Comparison of ENCODE assay signal across 8 cellular contexts in the genomic region with DNA sequence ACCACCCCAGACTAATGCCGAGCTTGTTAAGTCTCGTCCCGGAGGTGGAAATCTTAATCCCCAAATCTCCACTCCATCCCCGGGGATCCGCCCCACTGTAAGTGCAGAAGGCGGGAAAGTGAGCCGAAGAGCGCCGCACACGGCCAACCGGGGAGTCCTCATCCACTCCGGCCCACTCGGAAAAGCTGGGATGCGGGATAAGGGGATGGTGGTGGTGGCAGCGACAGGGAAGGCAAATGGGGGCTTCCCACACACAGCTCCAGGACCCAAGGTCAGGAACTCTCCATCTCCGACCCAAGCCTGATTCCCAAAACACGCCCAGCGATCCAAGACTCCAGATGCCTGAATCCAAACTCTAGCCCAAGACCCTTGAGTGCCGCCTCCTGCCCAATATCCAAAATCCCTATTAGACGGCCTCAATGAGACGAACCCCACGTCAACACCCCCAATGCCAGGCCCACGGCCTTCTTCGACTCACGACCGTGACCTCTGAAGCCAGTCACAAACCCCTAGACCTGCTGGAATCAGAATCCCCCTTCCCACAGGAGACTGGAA. TPM values are rescaled to one million over a fixed set of nuclear protein-coding genes. Genes with fewer than 3 reads are reported as not detected.
DNase-seq lines count a peak whose midpoint lies in the region; ATAC-seq, FAIRE-seq and TF ChIP-seq lines count a peak whose summit lies in the region.

No MANE protein-coding gene starts in this region.

- peak overlapping the region in 20 of 21 experiments; percentile 45 to 94 (median 88) for H3K27ac ChIP-seq in skin epidermis

- no peak for TF ChIP-seq POLR2A in GM12891 (IDR thresholded peaks at IDR 0.05; ENCODE audit: low read depth, low read length)

- no peaks in the 10 kb centered on the region for H3K9me3 Mint-ChIP-seq in activated T-cell treated with anti-CD3 and anti-CD28 coated beads, Interleukin-2, amount 50 U/mL, for 24 hours
- H3K9me3 Mint-ChIP-seq in activated naive CD8-positive, alpha-beta T cell treated with anti-CD3 and anti-CD28 coated beads, Interleukin-2, amount 10 ng/mL, durations not matched to agents 7 days and 5 days, result no peaks in the 10 kb centered on the region

- POLR2A ChIA-PET in activated naive CD8-positive, alpha-beta T cell treated with anti-CD3 and anti-CD28 coated beads, Interleukin-2, amount 10 ng/mL, durations not matched to agents 7 days and 5 days (lab: Charles Lee), result interaction anchor here (0.9 to 5.1 kb wide), 5 partner anchors 12 to 299 kb away, joined by 3 to 38 read pairs (median 15); a partner anchor contains a TSS

- ATAC-seq in activated naive CD8-positive, alpha-beta T cell treated with anti-CD3 and anti-CD28 coated beads, Interleukin-2, amount 10 ng/mL, durations not matched to agents 7 days and 5 days (ENCODE audit: low read depth), result no peak

- peaks cover 50% of the 10 kb centered on the region for H3K36me3 Mint-ChIP-seq in activated T-cell treated with anti-CD3 and anti-CD28 coated beads, Interleukin-2, amount 50 U/mL, for 24 hours (ENCODE audit: low read depth)
- no peaks in the 10 kb centered on the region for H3K36me3 Mint-ChIP-seq in activated naive CD8-positive, alpha-beta T cell treated with anti-CD3 and anti-CD28 coated beads, Interleukin-2, amount 10 ng/mL, durations not matched to agents 7 days and 5 days

- H3K36me3 ChIP-seq in iPS-15b (ENCODE audit: control insufficient read depth, insufficient read depth, low read length), result peaks cover 4% of the 10 kb centered on the region

- no peaks in the 10 kb centered on the region for H3K9me3 ChIP-seq in iPS-15b (ENCODE audit: control insufficient read depth, insufficient read depth, low read length)

- H3K27ac Mint-ChIP-seq in activated T-cell treated with anti-CD3 and anti-CD28 coated beads, Interleukin-2, amount 50 U/mL, for 24 hours, result peak overlapping the region; percentile 98
- H3K27ac Mint-ChIP-seq in activated naive CD8-positive, alpha-beta T cell treated with anti-CD3 and anti-CD28 coated beads, Interleukin-2, amount 10 ng/mL, durations not matched to agents 7 days and 5 days, result peak overlapping the region; percentile 92

- H3K27me3 ChIP-seq in iPS-15b (ENCODE audit: control insufficient read depth, insufficient read depth, low read length), result no peaks in the 10 kb centered on the region

- FAIRE-seq in HTR-8/SVneo (lab: Jason Lieb, UNC) (no peak), GM12891 (lab: Jason Lieb, UNC) (no peak)

- peak overlapping the region; percentile 90 for H3K9ac ChIP-seq in iPS-15b (ENCODE audit: low read depth, low read length)

- H3K27me3 Mint-ChIP-seq in activated T-cell treated with anti-CD3 and anti-CD28 coated beads, Interleukin-2, amount 50 U/mL, for 24 hours, result no peaks in the 10 kb centered on the region
- peaks cover 2% of the 10 kb centered on the region for H3K27me3 Mint-ChIP-seq in activated naive CD8-positive, alpha-beta T cell treated with anti-CD3 and anti-CD28 coated beads, Interleukin-2, amount 10 ng/mL, durations not matched to agents 7 days and 5 days

- no peak for DNase-seq in activated T-cell treated with anti-CD3 and anti-CD28 coated beads, Interleukin-2, amount 50 U/mL, for 24 hours
- no peak for DNase-seq in activated T-cell treated with anti-CD3 and anti-CD28 coated beads, Interleukin-2, amount 50 U/mL, for 1 hour
- peak; percentile 19 for DNase-seq in NAMALWA (ENCODE audit: low spot score)
- DNase-seq in activated naive CD8-positive, alpha-beta T cell treated with anti-CD3 and anti-CD28 coated beads, Interleukin-2, amount 10 ng/mL, durations not matched to agents 7 days and 5 days, result no peak
- DNase-seq in HTR-8/SVneo (ENCODE audit: insufficient read length, low spot score), result no peak
- DNase-seq in GM12891 (ENCODE audit: insufficient read length, low spot score), result no peak

- H3K4me3 ChIP-seq in iPS-15b (ENCODE audit: low read depth, low read length) (peak overlapping the region; percentile 96), skin epidermis (peak overlapping the region; percentile 59 to 94 (median 80))

- peak overlapping the region; percentile 97 for H3K4me3 Mint-ChIP-seq in activated T-cell treated with anti-CD3 and anti-CD28 coated beads, Interleukin-2, amount 50 U/mL, for 24 hours
- H3K4me3 Mint-ChIP-seq in activated naive CD8-positive, alpha-beta T cell treated with anti-CD3 and anti-CD28 coated beads, Interleukin-2, amount 10 ng/mL, durations not matched to agents 7 days and 5 days, result peak overlapping the region; percentile 91

- H3K4me1 ChIP-seq in iPS-15b (ENCODE audit: control insufficient read depth, insufficient read depth, low read length), result peaks cover 4% of the 10 kb centered on the region

- H3K4me1 Mint-ChIP-seq in activated T-cell treated with anti-CD3 and anti-CD28 coated beads, Interleukin-2, amount 50 U/mL, for 24 hours (ENCODE audit: low read depth), result peaks cover 46% of the 10 kb centered on the region
- H3K4me1 Mint-ChIP-seq in activated naive CD8-positive, alpha-beta T cell treated with anti-CD3 and anti-CD28 coated beads, Interleukin-2, amount 10 ng/mL, durations not matched to agents 7 days and 5 days, result peaks cover 38% of the 10 kb centered on the region

TF ChIP-seq in GM12891, 5 proteins besides CTCF, POLR2A, EP300 and RAD21:
- TF ChIP-seq SPI1 (IDR thresholded peaks at IDR 0.05; ENCODE audit: low read depth, low read length) (no peak), POLR2AphosphoS5 (IDR thresholded peaks at IDR 0.05; ENCODE audit: low read depth, low read length) (no peak), POU2F2 (IDR thresholded peaks at IDR 0.05; ENCODE audit: low read depth, low read length) (no peak), PAX5 (IDR thresholded peaks at IDR 0.05; ENCODE audit: insufficient read depth, low read length, severe bottlenecking) (no peak), TAF1 (IDR thresholded peaks at IDR 0.05; ENCODE audit: low read depth, low read length) (no peak)

RNA-seq across cellular contexts. Expression of a gene that starts 0.5 kb away (rescaled TPM):
- 100 to 1,000 TPM; 344 to 357 TPM for total RNA-seq in activated naive CD8-positive, alpha-beta T cell treated with anti-CD3 and anti-CD28 coated beads, Interleukin-2, amount 10 ng/mL, durations not matched to agents 7 days and 5 days
- 428 TPM for polyA plus RNA-seq in GM12891 (2012; ENCODE audit: low read depth, missing spikeins)

RNA-seq across cellular contexts. Expression of a gene that starts 11.7 kb away (rescaled TPM):
- 10 to 100 TPM; 15.8 to 17.3 TPM for total RNA-seq in activated naive CD8-positive, alpha-beta T cell treated with anti-CD3 and anti-CD28 coated beads, Interleukin-2, amount 10 ng/mL, durations not matched to agents 7 days and 5 days
- 7.1 TPM for polyA plus RNA-seq in GM12891 (2012; ENCODE audit: low read depth, missing spikeins)
